ENCODE assay signal across 18 cellular contexts in the genomic region with DNA sequence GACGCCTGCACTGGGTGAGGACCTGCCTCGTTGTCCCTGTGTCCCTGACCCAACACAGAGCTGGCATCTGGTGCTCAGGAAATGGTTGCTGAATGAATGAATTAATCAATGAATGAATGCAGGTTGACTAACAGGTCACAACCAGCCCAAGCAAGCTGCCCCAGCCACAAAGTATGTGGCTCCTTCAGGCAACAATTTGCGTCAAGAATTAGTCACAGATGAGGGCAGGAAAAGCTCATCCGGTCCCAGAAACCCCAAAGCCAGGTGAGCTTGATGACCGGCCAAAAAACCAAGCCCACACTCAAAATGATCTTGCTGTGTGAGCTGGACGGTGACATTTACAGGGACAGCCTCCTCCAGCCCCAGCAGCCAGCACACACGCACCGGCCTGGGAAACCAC. TPM values are rescaled to one million over a fixed set of nuclear protein-coding genes. Genes with fewer than 3 reads are reported as not detected.
"Had no signal": no experiment of that assay in that cellular context is flagged by ENCODE, and none has a peak within 500 bp of the region (broad histone marks: within the 10 kb centered on the region; RNA-seq: fewer than 3 reads in every experiment).

No MANE protein-coding gene starts in this region.

- H3K4me3 Mint-ChIP-seq: activated CD8-positive, alpha-beta T cell treated with anti-CD3 and anti-CD28 coated beads for 36 hours; activated naive CD8-positive, alpha-beta T cell treated with anti-CD3 and anti-CD28 coated beads, Interleukin-2, amount 10 ng/mL, durations not matched to agents 7 days and 5 days; activated T-cell treated with anti-CD3 and anti-CD28 coated beads, Interleukin-2, amount 50 U/mL, for 72 hours; naive thymus-derived CD4-positive, alpha-beta T cell had no signal

- H3K36me3 ChIP-seq: cardiac muscle cell, lower lobe of right lung, spleen had no signal

- H3K27ac ChIP-seq: cardiac muscle cell, lower lobe of right lung, spleen had no signal

- H3K4me1 ChIP-seq: lower lobe of right lung, spleen had no signal

- DNase-seq: activated CD8-positive, alpha-beta memory T cell treated with anti-CD3 and anti-CD28 coated beads, Interleukin-2, amount 50 U/mL, for 4 hours; activated CD8-positive, alpha-beta T cell treated with anti-CD3 and anti-CD28 coated beads for 36 hours; activated naive CD8-positive, alpha-beta T cell treated with anti-CD3 and anti-CD28 coated beads, Interleukin-2, amount 10 ng/mL, durations not matched to agents 7 days and 5 days; activated T-cell treated with anti-CD3 and anti-CD28 coated beads, Interleukin-2, amount 50 U/mL, for 72 hours; anterior cingulate cortex; hippocampal formation; lower lobe of right lung; naive thymus-derived CD4-positive, alpha-beta T cell; nucleus accumbens; spleen; stimulated activated CD4-positive, alpha-beta T cell treated with anti-CD3 and anti-CD28 coated beads, Interleukin-1b, Interleukin-23, amount 100 ng/mL, for 48 hours; stimulated activated naive CD4-positive, alpha-beta T cell had no signal

- ATAC-seq: activated CD8-positive, alpha-beta T cell treated with anti-CD3 and anti-CD28 coated beads for 36 hours; activated T-cell treated with anti-CD3 and anti-CD28 coated beads, Interleukin-2, amount 50 U/mL, for 72 hours; lower lobe of right lung; naive thymus-derived CD4-positive, alpha-beta T cell; sciatic nerve had no signal

- H3K27me3 ChIP-seq: cardiac muscle cell, spleen had no signal

- FAIRE-seq: colon, endothelial cell of umbilical vein had no signal

- H3K9me3 ChIP-seq: lower lobe of right lung, spleen had no signal

- H3K27me3 Mint-ChIP-seq: activated CD8-positive, alpha-beta T cell treated with anti-CD3 and anti-CD28 coated beads for 36 hours; activated naive CD8-positive, alpha-beta T cell treated with anti-CD3 and anti-CD28 coated beads, Interleukin-2, amount 10 ng/mL, durations not matched to agents 7 days and 5 days; naive thymus-derived CD4-positive, alpha-beta T cell; progenitor cell of endocrine pancreas had no signal

- H3K4me3 ChIP-seq: cardiac muscle cell, lower lobe of right lung, spleen had no signal

- H3K9me3 Mint-ChIP-seq: activated CD8-positive, alpha-beta T cell treated with anti-CD3 and anti-CD28 coated beads for 36 hours; activated naive CD8-positive, alpha-beta T cell treated with anti-CD3 and anti-CD28 coated beads, Interleukin-2, amount 10 ng/mL, durations not matched to agents 7 days and 5 days; activated T-cell treated with anti-CD3 and anti-CD28 coated beads, Interleukin-2, amount 50 U/mL, for 72 hours; naive thymus-derived CD4-positive, alpha-beta T cell had no signal

- H3K27ac Mint-ChIP-seq: activated CD8-positive, alpha-beta T cell treated with anti-CD3 and anti-CD28 coated beads for 36 hours; activated naive CD8-positive, alpha-beta T cell treated with anti-CD3 and anti-CD28 coated beads, Interleukin-2, amount 10 ng/mL, durations not matched to agents 7 days and 5 days; activated T-cell treated with anti-CD3 and anti-CD28 coated beads, Interleukin-2, amount 50 U/mL, for 72 hours; naive thymus-derived CD4-positive, alpha-beta T cell; progenitor cell of endocrine pancreas had no signal

RNA-seq across cellular contexts. Expression of gene GPR153, which starts 40.6 kb away (rescaled TPM):
- polyA plus RNA-seq: naive thymus-derived CD4-positive, alpha-beta T cell had no signal

RNA-seq across cellular contexts. Expression of gene HES3, which starts 57.5 kb away (rescaled TPM):
- total RNA-seq: activated CD8-positive, alpha-beta T cell treated with anti-CD3 and anti-CD28 coated beads for 36 hours; activated naive CD8-positive, alpha-beta T cell treated with anti-CD3 and anti-CD28 coated beads, Interleukin-2, amount 10 ng/mL, durations not matched to agents 7 days and 5 days; activated T-cell treated with anti-CD3 and anti-CD28 coated beads, Interleukin-2, amount 50 U/mL, for 72 hours; cardiac muscle cell; endothelial cell of umbilical vein; glomerular endothelial cell; lower lobe of right lung; naive thymus-derived CD4-positive, alpha-beta T cell; progenitor cell of endocrine pancreas; sciatic nerve; spleen had no signal
- polyA plus RNA-seq: cardiac muscle cell; endothelial cell of umbilical vein; naive thymus-derived CD4-positive, alpha-beta T cell; spleen had no signal
